25 cellular contexts compared by ENCODE assay signal in genomic region chr6:8478418-8478817, GRCh38.
"Had no signal": no experiment of that assay in that cellular context is flagged by ENCODE, and none has a peak within 500 bp of the region (broad histone marks: within the 10 kb centered on the region; RNA-seq: fewer than 3 reads in every experiment).

No MANE protein-coding gene starts in this region.

- H2AFZ ChIP-seq: neural progenitor cell had no signal

- H3K4me2 ChIP-seq: neural progenitor cell had no signal

- DNase-seq: hypothalamus; immature natural killer cell; left ventricle myocardium inferior; mesendoderm; naive B cell; natural killer cell; nephron progenitor cell; occipital lobe; retina; right cardiac atrium; stimulated activated CD4-positive, alpha-beta T cell treated with anti-CD3 and anti-CD28 coated beads, Interleukin-12 subunit alpha, Interleukin-12 subunit beta, amount 100 ng/mL, for 4 hours; stimulated activated CD4-positive, alpha-beta T cell treated with anti-CD3 and anti-CD28 coated beads, Interleukin-15, amount 100 ng/mL, for 24 hours; stimulated activated CD4-positive, alpha-beta T cell treated with anti-CD3 and anti-CD28 coated beads, Interleukin-2, amount 100 ng/mL, for 24 hours; stimulated activated CD4-positive, alpha-beta T cell treated with anti-CD3 and anti-CD28 coated beads, Interleukin-4, amount 100 ng/mL, for 1 hour; stimulated activated naive B cell treated with anti-CD40 and anti-IgM and Interleukin-4, amounts not matched to agents 10 μg/mL and 1 μg/mL and 100 μg/mL, for 72 hours; stimulated activated naive CD8-positive, alpha-beta T cell treated with anti-CD3 and anti-CD28 coated beads, Interleukin-15, Interleukin-2, amounts not matched to agents 100 U/mL and 50 U/mL, for 24 hours; stomach; testis; thyroid gland; transverse colon; upper lobe of left lung had no signal

- H3K4me3 ChIP-seq: left ventricle myocardium inferior, lung, neural progenitor cell, stomach, testis, thyroid gland, transverse colon, upper lobe of left lung, vagina had no signal

- H3K4me1 ChIP-seq: left ventricle myocardium inferior, neural progenitor cell, stomach, testis, thyroid gland, transverse colon, upper lobe of left lung, vagina had no signal

- ATAC-seq: natural killer cell; right cardiac atrium; stimulated activated naive B cell treated with anti-CD40 and anti-IgM and Interleukin-4, amounts not matched to agents 10 μg/mL and 1 μg/mL and 100 μg/mL, for 72 hours; stimulated activated naive CD8-positive, alpha-beta T cell treated with anti-CD3 and anti-CD28 coated beads, Interleukin-15, Interleukin-2, amounts not matched to agents 100 U/mL and 50 U/mL, for 24 hours had no signal

- H3K27me3 ChIP-seq: neural progenitor cell, neutrophil, stomach, testis, thyroid gland, transverse colon, upper lobe of left lung, vagina had no signal

- H3K9ac ChIP-seq: neural progenitor cell had no signal

- H3K27ac ChIP-seq: left ventricle myocardium inferior, neural progenitor cell, neutrophil, stomach, testis, thyroid gland, transverse colon, upper lobe of left lung, vagina had no signal

- H3K36me3 ChIP-seq: left ventricle myocardium inferior, neural progenitor cell, neutrophil, stomach, thyroid gland, transverse colon, upper lobe of left lung, vagina had no signal

- H3K9me3 ChIP-seq: neutrophil, testis, thyroid gland, transverse colon, upper lobe of left lung, vagina had no signal
